7 cellular contexts compared by ENCODE assay signal in genomic region chrX:15336023-15336413, GRCh38. TPM values are rescaled to one million over a fixed set of nuclear protein-coding genes. Genes with fewer than 3 reads are reported as not detected.
DNase-seq lines count a peak whose midpoint lies in the region; ATAC-seq and TF ChIP-seq lines count a peak whose summit lies in the region.

No MANE protein-coding gene starts in this region.

- ATAC-seq in activated T-cell treated with anti-CD3 and anti-CD28 coated beads, Interleukin-2, amount 50 U/mL, for 72 hours (replicated peaks in 1 of 2): peak; percentile 23 to 53
- no peak for ATAC-seq in GM21737 (IDR thresholded peaks at IDR 0.05; ENCODE audit: unreplicated experiment)

- no peaks in the 10 kb centered on the region for H3K27me3 ChIP-seq in prostate gland (replicated peaks; ENCODE audit: insufficient read depth)

- H3K4me3 ChIP-seq in GM12875 (ENCODE audit: low read depth, low read length) (peak overlapping the region; percentile 8), fibroblast of villous mesenchyme (ENCODE audit: low read depth, low read length) (peak overlapping the region; percentile 60), prostate gland (peak overlapping the region; percentile 29 to 61)

- TF ChIP-seq CTCF in GM12875 (IDR thresholded peaks at IDR 0.05; ENCODE audit: borderline replicate concordance, insufficient read depth, low read depth, low read length) (no peak), fibroblast of villous mesenchyme (IDR thresholded peaks at IDR 0.05; ENCODE audit: insufficient read depth, low read depth, low read length) (no peak), prostate gland (IDR thresholded peaks at IDR 0.05) (no peak)

- H3K4me3 Mint-ChIP-seq in activated T-cell treated with anti-CD3 and anti-CD28 coated beads, Interleukin-2, amount 50 U/mL, for 72 hours: peak overlapping the region; percentile 87 to 92

- H3K4me1 Mint-ChIP-seq in activated T-cell treated with anti-CD3 and anti-CD28 coated beads, Interleukin-2, amount 50 U/mL, for 72 hours (ENCODE audit: low read depth): no peaks in the 10 kb centered on the region

- H3K9me3 ChIP-seq in prostate gland: no peaks in the 10 kb centered on the region

- H3K4me1 ChIP-seq in prostate gland (replicated peaks): no peaks in the 10 kb centered on the region

- no peaks in the 10 kb centered on the region for H3K36me3 Mint-ChIP-seq in activated T-cell treated with anti-CD3 and anti-CD28 coated beads, Interleukin-2, amount 50 U/mL, for 72 hours (ENCODE audit: insufficient read depth in 2 of 2)

- peak overlapping the region; percentile 85 for H3K27ac Mint-ChIP-seq in activated T-cell treated with anti-CD3 and anti-CD28 coated beads, Interleukin-2, amount 50 U/mL, for 72 hours

- intact Hi-C loops in prostate gland (cut with DNase I): no loop called here

- no peak for TF ChIP-seq POLR2A in prostate gland (IDR thresholded peaks at IDR 0.05)

- H3K36me3 ChIP-seq in prostate gland: no peaks in the 10 kb centered on the region

- WGBS in prostate gland: 2% methylated on average over 10 of the region's 10 CpGs

- H3K27ac ChIP-seq in prostate gland: peak overlapping the region; percentile 83 to 91

- H3K27me3 Mint-ChIP-seq in activated T-cell treated with anti-CD3 and anti-CD28 coated beads, Interleukin-2, amount 50 U/mL, for 72 hours (ENCODE audit: low read depth): peaks cover 27% of the 10 kb centered on the region

- peak; percentile 35 for DNase-seq in NCI-H345 treated with DMSO at 0.1 percent for 48 hours (lab: John Stamatoyannopoulos, UW; ENCODE audit: unreplicated experiment)
- DNase-seq in activated T-cell treated with anti-CD3 and anti-CD28 coated beads, Interleukin-2, amount 50 U/mL, for 72 hours: peak; percentile 38 to 53
- DNase-seq in fibroblast of villous mesenchyme (ENCODE audit: low read depth): peak; percentile 60
- peak; percentile 30 for DNase-seq in prostate gland (ENCODE audit: low spot score)
- no peak for DNase-seq in NK-92 (lab: John Stamatoyannopoulos, UW; ENCODE audit: unreplicated experiment)

- no peaks in the 10 kb centered on the region for H3K9me3 Mint-ChIP-seq in activated T-cell treated with anti-CD3 and anti-CD28 coated beads, Interleukin-2, amount 50 U/mL, for 72 hours

RNA-seq across cellular contexts. Expression of gene PIGA, which starts 0.7 kb away (rescaled TPM):
- total RNA-seq in activated T-cell treated with anti-CD3 and anti-CD28 coated beads, Interleukin-2, amount 50 U/mL, for 72 hours: 10 to 100 TPM; 33.1 to 46.2 TPM
- total RNA-seq in fibroblast of villous mesenchyme: 7.1 and 9.9 TPM in 2 replicates
- total RNA-seq in prostate gland: 1 to 10 TPM; 6.6 to 7.0 TPM

RNA-seq across cellular contexts. Expression of gene ASB11, which starts 20.6 kb away (rescaled TPM):
- total RNA-seq in activated T-cell treated with anti-CD3 and anti-CD28 coated beads, Interleukin-2, amount 50 U/mL, for 72 hours: not detected
- not detected in 2 replicates for total RNA-seq in fibroblast of villous mesenchyme
- total RNA-seq in prostate gland: under 1 TPM in 1 of 2 donors, not detected in 1; 0.46 TPM

RNA-seq across cellular contexts. Expression of gene VEGFD, which starts 48.2 kb away (rescaled TPM):
- total RNA-seq in activated T-cell treated with anti-CD3 and anti-CD28 coated beads, Interleukin-2, amount 50 U/mL, for 72 hours: not detected
- total RNA-seq in fibroblast of villous mesenchyme (under 0.01 TPM in 1 of 2 replicates, not detected in the other), prostate gland (1 to 10 TPM in 1 of 2 donors, under 1 TPM in 1; 0.68 to 1.4 TPM)

Comparison
In these comparisons a context has a peak if more than half of its experiments do, and no peak if none do; other contexts are left out.
1. H3K4me3 ChIP-seq: peak in every context shown above with its lines; median percentile 60 in fibroblast of villous mesenchyme; 45 in prostate gland; 8 in GM12875.